ENCODE assay signal across 8 cellular contexts in genomic region chr5:159208508-159209437, GRCh38. TPM values are rescaled to one million over a fixed set of nuclear protein-coding genes. Genes with fewer than 3 reads are reported as not detected.
A peak's percentile ranks its signal among the peaks of the same experiment; 100 is the strongest.
DNase-seq lines count a peak whose midpoint lies in the region; ATAC-seq and TF ChIP-seq lines count a peak whose summit lies in the region.

No MANE protein-coding gene starts in this region.

- CTCF ChIA-PET in PC-9 (lab: Charles Lee): no interaction called here

- H3K36me3 ChIP-seq in PC-9 (ENCODE audit: low read depth) (peaks cover 3% of the 10 kb centered on the region; the same call in 1 of the 2 replicates), ascending aorta (no peaks in the 10 kb centered on the region), psoas muscle (ENCODE audit: insufficient read depth in 1 of 2, low read depth in 1 of 2) (no peaks in the 10 kb centered on the region)

- no peaks in the 10 kb centered on the region for H3K9me3 ChIP-seq in PC-9 (ENCODE audit: insufficient read depth, low read depth)
- H3K9me3 ChIP-seq in ascending aorta: no peaks in the 10 kb centered on the region
- H3K9me3 ChIP-seq in psoas muscle: no peaks in the 10 kb centered on the region

- no peaks in the 10 kb centered on the region for H3K9me2 ChIP-seq in PC-9 (ENCODE audit: insufficient read depth)

- peak; percentile 17 for DNase-seq in SKM-1 (lab: John Stamatoyannopoulos, UW; ENCODE audit: unreplicated experiment)
- DNase-seq in SKM-1 treated with dmso at 0.1 percent for 144 hours (lab: John Stamatoyannopoulos, UW; ENCODE audit: unreplicated experiment): no peak
- peak in 1 of 2 experiments; percentile 23 for DNase-seq in PC-9
- DNase-seq in ascending aorta (ENCODE audit: low spot score in 2 of 2): peak in 1 of 2 donors; percentile 65
- DNase-seq in hepatic stellate cell (ENCODE audit: low spot score): peak; percentile 42
- peak; percentile 45 to 63 for DNase-seq in psoas muscle
- no peak for DNase-seq in NCI-H187 treated with DMSO at 0.1 percent for 48 hours (lab: John Stamatoyannopoulos, UW)

- H3K27ac ChIP-seq in PC-9 (peak overlapping the region; percentile 86), ascending aorta (peak overlapping the region; percentile 79 to 97), psoas muscle (peak overlapping the region; percentile 82)

- ATAC-seq in HG02840 (IDR thresholded peaks at IDR 0.05; ENCODE audit: low FRiP score, unreplicated experiment): peak; percentile 18
- peak; percentile 34 to 53 (median 50) for ATAC-seq in psoas muscle

- H3K27me3 ChIP-seq in PC-9 (ENCODE audit: insufficient read depth, low read depth) (no peaks in the 10 kb centered on the region), ascending aorta (no peaks in the 10 kb centered on the region), psoas muscle (ENCODE audit: insufficient read depth in 3 of 3, low read length in 2 of 3) (no peaks in the 10 kb centered on the region)

- 0 to 1% (median 0%) methylated on average over 35 to 65 of the region's 65 CpGs for WGBS in psoas muscle, 3 donors

- POLR2A ChIA-PET in PC-9 (lab: Charles Lee; ENCODE audit: unreplicated experiment): no interaction called here

- H3K4me2 ChIP-seq in PC-9: peak overlapping the region; percentile 88

- peaks cover 34% of the 10 kb centered on the region for H3K4me1 ChIP-seq in PC-9 (replicated peaks; ENCODE audit: insufficient read depth)
- H3K4me1 ChIP-seq in ascending aorta: peaks cover 3 to 20% of the 10 kb centered on the region in 2 donors
- H3K4me1 ChIP-seq in psoas muscle: peaks cover 21% of the 10 kb centered on the region

- peaks cover 33% of the 10 kb centered on the region for H3F3A ChIP-seq in PC-9 (ENCODE audit: insufficient read depth, low read depth)

- peaks cover 52% of the 10 kb centered on the region for H3K79me2 ChIP-seq in PC-9 (ENCODE audit: low read depth)

- TF ChIP-seq CTCF in PC-9 (conservative IDR thresholded peaks at IDR 0.05) (no peak), ascending aorta (IDR thresholded peaks at IDR 0.05) (no peak), psoas muscle (IDR thresholded peaks at IDR 0.05) (no peak)

- H3K4me3 ChIP-seq in PC-9 (peak overlapping the region; percentile 73), ascending aorta (peak overlapping the region; percentile 94 to 100), psoas muscle (peak overlapping the region; percentile 86)

- intact Hi-C loops in PC-9 (cut with micrococcal nuclease; ENCODE audit: unreplicated experiment) (loop anchor here (1.0 to 5.0 kb wide), 2 partner anchors 46 to 55 kb away; partner anchors contain the start of gene UBLCP1), ascending aorta (cut with DNase I) (loop anchor here (1.0 to 5.0 kb wide), 4 partner anchors 30 to 1351 kb away; partner anchors contain the start of genes CLINT1 and UBLCP1), psoas muscle (cut with DNase I) (loop anchor here (2.0 to 5.0 kb wide), 3 partner anchors 36 to 54 kb away; partner anchors contain the start of gene UBLCP1 (in 1 of the 2))

- BruUV-seq in PC-9 (replicated peaks; lab: Mats Ljungman, UMichigan): no TSS peak

- peak overlapping the region; percentile 66 for H2AFZ ChIP-seq in PC-9

- peaks cover 22% of the 10 kb centered on the region for H4K20me1 ChIP-seq in PC-9 (ENCODE audit: insufficient read depth)

RNA-seq across cellular contexts. Expression of gene RNF145, which starts 0.6 kb away (rescaled TPM):
- total RNA-seq in PC-9 (2021) (48.2 and 54.5 TPM in 2 replicates), ascending aorta (47.8 TPM), psoas muscle (10 to 100 TPM in 3 of 4 donors, 1 to 10 TPM in 1; 8.8 to 17.8 (median 13.8) TPM)
- polyA plus RNA-seq in psoas muscle: 10 to 100 TPM in 2 of 3 donors, 1 to 10 TPM in 1; 6.0 to 13.3 (median 13.2) TPM

RNA-seq across cellular contexts. Expression of gene UBLCP1, which starts 54.3 kb away (rescaled TPM):
- total RNA-seq in PC-9 (2021) (22.1 and 27.8 TPM in 2 replicates), ascending aorta (11.0 TPM), psoas muscle (10 to 100 TPM in 3 of 4 donors, 1 to 10 TPM in 1; 8.3 to 16.4 (median 11.3) TPM)
- 10 to 100 TPM in 2 of 3 donors, 1 to 10 TPM in 1; 9.2 to 21.0 (median 18.1) TPM for polyA plus RNA-seq in psoas muscle

Comparison
In these comparisons a context has a peak if more than half of its experiments do, and no peak if none do; other contexts are left out.
1. DNase-seq: peak in SKM-1 (single experiment), hepatic stellate cell (single experiment) and psoas muscle (2 of 2); none in SKM-1 treated with dmso at 0.1 percent for 144 hours (single experiment) and NCI-H187 treated with DMSO at 0.1 percent for 48 hours (single experiment).
2. Peak in every context shown above with its lines, with median percentiles within 50 percentile points of each other: H3K27ac ChIP-seq and H3K4me3 ChIP-seq.